16 cellular contexts compared by ENCODE assay signal in the genomic region with DNA sequence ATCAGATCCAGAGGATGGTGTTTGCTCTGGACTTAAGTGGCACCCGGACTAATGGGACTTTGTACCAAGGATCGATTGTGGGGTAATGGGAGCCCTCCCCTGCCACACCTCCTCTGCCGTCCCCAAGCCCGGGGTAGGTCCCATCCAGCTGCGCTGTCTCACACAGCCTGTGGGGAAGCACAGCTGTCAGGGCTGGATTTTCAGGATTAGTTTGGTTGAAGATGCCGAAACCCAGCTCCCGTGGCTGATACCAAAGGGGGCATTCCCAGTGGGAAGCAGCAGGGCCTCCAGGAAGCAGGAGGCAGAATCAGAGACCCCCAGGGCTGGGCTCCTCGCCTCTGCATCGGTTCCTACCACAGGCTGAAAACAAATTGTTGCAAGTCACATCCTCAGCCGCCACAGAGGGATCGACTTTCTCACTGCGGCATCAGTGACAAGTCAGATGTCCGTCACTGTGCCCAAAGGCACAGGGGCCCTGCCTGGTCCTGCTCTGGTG. TPM values are rescaled to one million over a fixed set of nuclear protein-coding genes. Genes with fewer than 3 reads are reported as not detected.
"Had no signal": no experiment of that assay in that cellular context is flagged by ENCODE, and none has a peak within 500 bp of the region (broad histone marks: within the 10 kb centered on the region; RNA-seq: fewer than 3 reads in every experiment).

No MANE protein-coding gene starts in this region.

- H3K4me1 ChIP-seq: adrenal gland, left ventricle myocardium inferior had no signal

- H3K9me3 Mint-ChIP-seq: activated naive CD4-positive, alpha-beta T cell treated with anti-CD3 and anti-CD28 coated beads, Interleukin-2, amount 50 U/mL, for 24 hours; activated T-cell treated with anti-CD3 and anti-CD28 coated beads, Interleukin-2, amount 50 U/mL, for 24 hours; memory B cell; natural killer cell; stimulated activated memory B cell treated with anti-CD40 and anti-IgM and Interleukin-4, amounts not matched to agents 10 μg/mL and 1 μg/mL and 100 μg/mL, for 72 hours; T-cell had no signal

- H3K4me3 ChIP-seq: adrenal gland, cardiac muscle cell, hepatocyte, left ventricle myocardium inferior, sigmoid colon had no signal

- H3K9me3 ChIP-seq: adrenal gland, left ventricle myocardium inferior, sigmoid colon had no signal

- H3K27me3 ChIP-seq: adrenal gland, cardiac muscle cell, hepatocyte, sigmoid colon had no signal

- H3K27ac ChIP-seq: adrenal gland, cardiac muscle cell, hepatocyte, left ventricle myocardium inferior, sigmoid colon had no signal

- H2AFZ ChIP-seq: hepatocyte had no signal

- H3K27ac Mint-ChIP-seq: activated CD8-positive, alpha-beta memory T cell treated with anti-CD3 and anti-CD28 coated beads, Interleukin-2, amount 10 ng/mL, durations not matched to agents 7 days and 5 days; activated naive CD4-positive, alpha-beta T cell treated with anti-CD3 and anti-CD28 coated beads, Interleukin-2, amount 50 U/mL, for 24 hours; activated T-cell treated with anti-CD3 and anti-CD28 coated beads, Interleukin-2, amount 50 U/mL, for 24 hours; memory B cell; natural killer cell; stimulated activated memory B cell treated with anti-CD40 and anti-IgM and Interleukin-4, amounts not matched to agents 10 μg/mL and 1 μg/mL and 100 μg/mL, for 72 hours; T-cell had no signal

- H3K36me3 Mint-ChIP-seq: activated CD8-positive, alpha-beta memory T cell treated with anti-CD3 and anti-CD28 coated beads, Interleukin-2, amount 10 ng/mL, durations not matched to agents 7 days and 5 days; activated naive CD4-positive, alpha-beta T cell treated with anti-CD3 and anti-CD28 coated beads, Interleukin-2, amount 50 U/mL, for 24 hours; memory B cell; natural killer cell; stimulated activated memory B cell treated with anti-CD40 and anti-IgM and Interleukin-4, amounts not matched to agents 10 μg/mL and 1 μg/mL and 100 μg/mL, for 72 hours; T-cell had no signal

- H3K79me2 ChIP-seq: hepatocyte had no signal

- H3K27me3 Mint-ChIP-seq: activated CD8-positive, alpha-beta memory T cell treated with anti-CD3 and anti-CD28 coated beads, Interleukin-2, amount 10 ng/mL, durations not matched to agents 7 days and 5 days had no signal

- ATAC-seq: activated CD8-positive, alpha-beta memory T cell treated with anti-CD3 and anti-CD28 coated beads, Interleukin-2, amount 10 ng/mL, durations not matched to agents 7 days and 5 days; esophagus mucosa; natural killer cell; stimulated activated memory B cell treated with anti-CD40 and anti-IgM and Interleukin-4, amounts not matched to agents 10 μg/mL and 1 μg/mL and 100 μg/mL, for 72 hours; T-cell had no signal

- H3K4me1 Mint-ChIP-seq: activated CD8-positive, alpha-beta memory T cell treated with anti-CD3 and anti-CD28 coated beads, Interleukin-2, amount 10 ng/mL, durations not matched to agents 7 days and 5 days; activated naive CD4-positive, alpha-beta T cell treated with anti-CD3 and anti-CD28 coated beads, Interleukin-2, amount 50 U/mL, for 24 hours; memory B cell; natural killer cell; stimulated activated memory B cell treated with anti-CD40 and anti-IgM and Interleukin-4, amounts not matched to agents 10 μg/mL and 1 μg/mL and 100 μg/mL, for 72 hours; T-cell had no signal

- H3K4me3 Mint-ChIP-seq: activated CD8-positive, alpha-beta memory T cell treated with anti-CD3 and anti-CD28 coated beads, Interleukin-2, amount 10 ng/mL, durations not matched to agents 7 days and 5 days; activated naive CD4-positive, alpha-beta T cell treated with anti-CD3 and anti-CD28 coated beads, Interleukin-2, amount 50 U/mL, for 24 hours; activated T-cell treated with anti-CD3 and anti-CD28 coated beads, Interleukin-2, amount 50 U/mL, for 24 hours; memory B cell; natural killer cell; stimulated activated memory B cell treated with anti-CD40 and anti-IgM and Interleukin-4, amounts not matched to agents 10 μg/mL and 1 μg/mL and 100 μg/mL, for 72 hours; T-cell had no signal

- DNase-seq: activated CD4-positive, alpha-beta T cell treated with anti-CD3 and anti-CD28 coated beads, Interleukin-2, amount 50 U/mL, for 48 hours; activated CD8-positive, alpha-beta memory T cell treated with anti-CD3 and anti-CD28 coated beads, Interleukin-2, amount 10 ng/mL, durations not matched to agents 7 days and 5 days; activated T-cell treated with anti-CD3 and anti-CD28 coated beads, Interleukin-2, amount 50 U/mL, for 24 hours; adrenal gland; left ventricle myocardium inferior; natural killer cell; sigmoid colon; T-cell; T-helper 9 cell had no signal

- H3K4me2 ChIP-seq: hepatocyte had no signal

- H3K36me3 ChIP-seq: adrenal gland, cardiac muscle cell, left ventricle myocardium inferior, sigmoid colon had no signal

RNA-seq across cellular contexts. Expression of gene MATN1, which starts 59.7 kb away (rescaled TPM):
- total RNA-seq: esophagus mucosa, left ventricle myocardium inferior, pulmonary artery endothelial cell had no signal
